In genomic region chr20:32535953-32536823, GRCh38 we compare ENCODE assay signal across 1 cellular context.
TF ChIP-seq lines count a peak whose summit lies in the region.

No MANE protein-coding gene starts in this region.

TF ChIP-seq in HEK293, 187 proteins besides CTCF, POLR2A, EP300 and RAD21 (continued from another document and continues in another):
- TF ChIP-seq ZNF398 (tag by site-specific recombination; IDR thresholded peaks at IDR 0.05): peak; percentile 20; the same call in 1 of the 2 replicates
- no peak for TF ChIP-seq ZNF18 (tag by site-specific recombination; IDR thresholded peaks at IDR 0.05)
- no peak for TF ChIP-seq HOXD13 (CRISPR knock-in tag; IDR thresholded peaks at IDR 0.05; ENCODE audit: borderline replicate concordance)
- TF ChIP-seq ZFP3 (tag by site-specific recombination; IDR thresholded peaks at IDR 0.05; ENCODE audit: low read depth): no peak
- TF ChIP-seq KLF17 (tag by site-specific recombination; IDR thresholded peaks at IDR 0.05): peak; percentile 73; the same call in 1 of the 2 replicates
- TF ChIP-seq ZNF404 (tag by site-specific recombination; IDR thresholded peaks at IDR 0.05): no peak
- no peak for TF ChIP-seq ZNF221 (tag by site-specific recombination; IDR thresholded peaks at IDR 0.05; ENCODE audit: borderline replicate concordance)
- no peak for TF ChIP-seq HOXA7 (CRISPR knock-in tag; IDR thresholded peaks at IDR 0.05; ENCODE audit: borderline replicate concordance)
- peak; percentile 68 for TF ChIP-seq GLIS1 (tag by site-specific recombination; IDR thresholded peaks at IDR 0.05)
- TF ChIP-seq ZNF580 (tag by site-specific recombination; IDR thresholded peaks at IDR 0.05): no peak
- no peak for TF ChIP-seq ZFP41 (tag by site-specific recombination; IDR thresholded peaks at IDR 0.05; ENCODE audit: borderline replicate concordance)
- TF ChIP-seq ZNF366 (tag by site-specific recombination; conservative IDR thresholded peaks at IDR 0.05): no peak
- TF ChIP-seq ZNF658 (tag by site-specific recombination; IDR thresholded peaks at IDR 0.05): no peak
- peak; percentile 91 for TF ChIP-seq ZFP69B (tag by site-specific recombination; IDR thresholded peaks at IDR 0.05)
- no peak for TF ChIP-seq ZNF670 (tag by site-specific recombination; IDR thresholded peaks at IDR 0.05; ENCODE audit: low read depth)
- peak; percentile 64 for TF ChIP-seq SP2 (tag by site-specific recombination; IDR thresholded peaks at IDR 0.05)
- no peak for TF ChIP-seq ATF2 (tag by site-specific recombination; IDR thresholded peaks at IDR 0.05; ENCODE audit: low read depth)
- peak; percentile 50 for TF ChIP-seq ZFHX2 (tag by site-specific recombination; conservative IDR thresholded peaks at IDR 0.05)
- no peak for TF ChIP-seq ZNF37A (tag by site-specific recombination; IDR thresholded peaks at IDR 0.05)
- no peak for TF ChIP-seq SETDB1 (IDR thresholded peaks at IDR 0.05; ENCODE audit: insufficient read length, low read length)
- no peak; the same call in 1 of the 2 replicates for TF ChIP-seq REST (tag by site-specific recombination; IDR thresholded peaks at IDR 0.05)
- TF ChIP-seq ZNF335 (tag by site-specific recombination; conservative IDR thresholded peaks at IDR 0.05): peak; percentile 67
- TF ChIP-seq ZNF16 (tag by site-specific recombination; IDR thresholded peaks at IDR 0.05; ENCODE audit: low read depth): no peak
- no peak for TF ChIP-seq ZNF362 (tag by site-specific recombination; IDR thresholded peaks at IDR 0.05)
- no peak for TF ChIP-seq ZNF561 (tag by site-specific recombination; IDR thresholded peaks at IDR 0.05; ENCODE audit: borderline replicate concordance)
- TF ChIP-seq ZIC2 (tag by site-specific recombination; IDR thresholded peaks at IDR 0.05): peak; percentile 45
- no peak for TF ChIP-seq ZNF132 (tag by site-specific recombination; IDR thresholded peaks at IDR 0.05; ENCODE audit: borderline replicate concordance)
- TF ChIP-seq ZNF169 (tag by site-specific recombination; IDR thresholded peaks at IDR 0.05): no peak
- no peak for TF ChIP-seq PRDM2 (tag by site-specific recombination; IDR thresholded peaks at IDR 0.05; ENCODE audit: borderline replicate concordance)
- no peak for TF ChIP-seq KLF10 (tag by site-specific recombination; IDR thresholded peaks at IDR 0.05)
- TF ChIP-seq PATZ1 (tag by site-specific recombination; IDR thresholded peaks at IDR 0.05): peak; percentile 42; the same call in 1 of the 2 replicates
- TF ChIP-seq ZNF791 (tag by site-specific recombination; IDR thresholded peaks at IDR 0.05): no peak
- no peak for TF ChIP-seq ZNF24 (tag by site-specific recombination; IDR thresholded peaks at IDR 0.05)
- TF ChIP-seq ZNF701 (tag by site-specific recombination; IDR thresholded peaks at IDR 0.05): no peak
- peak; percentile 69 for TF ChIP-seq GLIS2 (tag by site-specific recombination; IDR thresholded peaks at IDR 0.05)
- TF ChIP-seq ZNF747 (tag by site-specific recombination; IDR thresholded peaks at IDR 0.05): no peak
- no peak; the same call in 1 of the 2 replicates for TF ChIP-seq WT1 (tag by site-specific recombination; IDR thresholded peaks at IDR 0.05)
- no peak for TF ChIP-seq ZSCAN23 (tag by site-specific recombination; IDR thresholded peaks at IDR 0.05)
- no peak for TF ChIP-seq ZNF514 (tag by site-specific recombination; IDR thresholded peaks at IDR 0.05)
- TF ChIP-seq ZBTB26 (tag by site-specific recombination; optimal IDR thresholded peaks at IDR 0.05): peak; percentile 49
- TF ChIP-seq ZNF785 (tag by site-specific recombination; IDR thresholded peaks at IDR 0.05): no peak
- peak; percentile 42; the same call in 1 of the 2 replicates for TF ChIP-seq EGR2 (tag by site-specific recombination; IDR thresholded peaks at IDR 0.05; ENCODE audit: low read depth)
